1 cellular context compared by ENCODE assay signal in genomic region chr20:31679357-31680285, GRCh38.
TF ChIP-seq lines count a peak whose summit lies in the region.

No MANE protein-coding gene starts in this region.

TF ChIP-seq in HepG2, 621 proteins besides CTCF, POLR2A, EP300 and RAD21 (continued from another document and continues in another):
- peak; percentile 70; the same call in 1 of the 2 replicates for TF ChIP-seq ZNF280D (CRISPR knock-in tag; IDR thresholded peaks at IDR 0.05)
- peak; percentile 45; the same call in 1 of the 2 replicates for TF ChIP-seq MEIS2 (CRISPR knock-in tag; IDR thresholded peaks at IDR 0.05)
- TF ChIP-seq, protein P1, sequence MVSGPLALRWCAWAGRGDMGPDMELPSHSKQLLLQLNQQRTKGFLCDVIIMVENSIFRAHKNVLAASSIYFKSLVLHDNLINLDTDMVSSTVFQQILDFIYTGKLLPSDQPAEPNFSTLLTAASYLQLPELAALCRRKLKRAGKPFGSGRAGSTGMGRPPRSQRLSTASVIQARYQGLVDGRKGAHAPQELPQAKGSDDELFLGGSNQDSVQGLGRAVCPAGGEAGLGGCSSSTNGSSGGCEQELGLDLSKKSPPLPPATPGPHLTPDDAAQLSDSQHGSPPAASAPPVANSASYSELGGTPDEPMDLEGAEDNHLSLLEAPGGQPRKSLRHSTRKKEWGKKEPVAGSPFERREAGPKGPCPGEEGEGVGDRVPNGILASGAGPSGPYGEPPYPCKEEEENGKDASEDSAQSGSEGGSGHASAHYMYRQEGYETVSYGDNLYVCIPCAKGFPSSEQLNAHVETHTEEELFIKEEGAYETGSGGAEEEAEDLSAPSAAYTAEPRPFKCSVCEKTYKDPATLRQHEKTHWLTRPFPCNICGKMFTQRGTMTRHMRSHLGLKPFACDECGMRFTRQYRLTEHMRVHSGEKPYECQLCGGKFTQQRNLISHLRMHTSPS (CRISPR knock-in tag; IDR thresholded peaks at IDR 0.05; ENCODE audit: low read depth): peak; percentile 40; the same call in 1 of the 2 replicates
- TF ChIP-seq SMC3 (IDR thresholded peaks at IDR 0.05; ENCODE audit: low read length): no peak
- 0 out of 2 replicates have a peak, but pooled peaks have one; percentile 17 for TF ChIP-seq ZNF747 (CRISPR knock-in tag; IDR thresholded peaks at IDR 0.05; ENCODE audit: borderline replicate concordance)
- peak; percentile 22; the same call in 1 of the 2 replicates for TF ChIP-seq PHF8 (CRISPR knock-in tag; IDR thresholded peaks at IDR 0.05)
- no peak for TF ChIP-seq ZNF468 (CRISPR knock-in tag; IDR thresholded peaks at IDR 0.05)
- no peak for TF ChIP-seq FOXP1 (IDR thresholded peaks at IDR 0.05)
- TF ChIP-seq FOXP1 (CRISPR knock-in tag; IDR thresholded peaks at IDR 0.05): 0 out of 2 replicates have a peak, but pooled peaks have one; percentile 15
- TF ChIP-seq ZNF331 (CRISPR knock-in tag; IDR thresholded peaks at IDR 0.05): peak; percentile 59; the same call in 1 of the 2 replicates
- peak; percentile 56; the same call in 1 of the 2 replicates for TF ChIP-seq KDM2A (CRISPR knock-in tag; IDR thresholded peaks at IDR 0.05; ENCODE audit: borderline replicate concordance, low read depth)
- TF ChIP-seq ZNF557 (CRISPR knock-in tag; IDR thresholded peaks at IDR 0.05): 0 out of 2 replicates have a peak, but pooled peaks have one; percentile 38
- 0 out of 2 replicates have a peak, but pooled peaks have one; percentile 38 for TF ChIP-seq ZNF609 (CRISPR knock-in tag; IDR thresholded peaks at IDR 0.05; ENCODE audit: borderline replicate concordance)
- peak; percentile 37; the same call in 1 of the 2 replicates for TF ChIP-seq SMAD3 (CRISPR knock-in tag; IDR thresholded peaks at IDR 0.05)
- TF ChIP-seq ZNF547 (CRISPR knock-in tag; IDR thresholded peaks at IDR 0.05): no peak
- TF ChIP-seq ZNF607 (CRISPR knock-in tag; IDR thresholded peaks at IDR 0.05; ENCODE audit: borderline replicate concordance): 0 out of 2 replicates have a peak, but pooled peaks have one; percentile 75
- TF ChIP-seq MLLT10 (CRISPR knock-in tag; IDR thresholded peaks at IDR 0.05): no peak
- TF ChIP-seq GFI1 (CRISPR knock-in tag; IDR thresholded peaks at IDR 0.05; ENCODE audit: borderline replicate concordance): 0 out of 2 replicates have a peak, but pooled peaks have one; percentile 40
- 0 out of 2 replicates have a peak, but pooled peaks have one; percentile 15 for TF ChIP-seq ZNF276 (CRISPR knock-in tag; IDR thresholded peaks at IDR 0.05; ENCODE audit: low read depth)
- TF ChIP-seq NFYB (CRISPR knock-in tag; IDR thresholded peaks at IDR 0.05): peak; percentile 6; the same call in 1 of the 2 replicates
- TF ChIP-seq ZNF616 (CRISPR knock-in tag; IDR thresholded peaks at IDR 0.05; ENCODE audit: low read depth): peak; percentile 60; the same call in 1 of the 2 replicates
- peak; percentile 26; the same call in 1 of the 2 replicates for TF ChIP-seq PAF1 (CRISPR knock-in tag; IDR thresholded peaks at IDR 0.05)
- TF ChIP-seq MAFF (IDR thresholded peaks at IDR 0.05; ENCODE audit: low read depth, low read length): no peak
- no peak for TF ChIP-seq DMTF1 (CRISPR knock-in tag; IDR thresholded peaks at IDR 0.05)
- TF ChIP-seq ZSCAN21 (CRISPR knock-in tag; IDR thresholded peaks at IDR 0.05; ENCODE audit: borderline replicate concordance): 0 out of 2 replicates have a peak, but pooled peaks have one; percentile 26
- 0 out of 2 replicates have a peak, but pooled peaks have one; percentile 49 for TF ChIP-seq ZGPAT (CRISPR knock-in tag; IDR thresholded peaks at IDR 0.05)
- TF ChIP-seq, protein P2, sequence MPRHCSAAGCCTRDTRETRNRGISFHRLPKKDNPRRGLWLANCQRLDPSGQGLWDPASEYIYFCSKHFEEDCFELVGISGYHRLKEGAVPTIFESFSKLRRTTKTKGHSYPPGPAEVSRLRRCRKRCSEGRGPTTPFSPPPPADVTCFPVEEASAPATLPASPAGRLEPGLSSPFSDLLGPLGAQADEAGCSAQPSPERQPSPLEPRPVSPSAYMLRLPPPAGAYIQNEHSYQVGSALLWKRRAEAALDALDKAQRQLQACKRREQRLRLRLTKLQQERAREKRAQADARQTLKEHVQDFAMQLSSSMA (CRISPR knock-in tag; IDR thresholded peaks at IDR 0.05): peak; percentile 82; the same call in 1 of the 2 replicates
- no peak for TF ChIP-seq SOX13 (IDR thresholded peaks at IDR 0.05)
- peak in 1 of 2 experiments; percentile 32; a peak in 1 of 4 replicates for TF ChIP-seq SOX13 (CRISPR knock-in tag; conservative IDR thresholded peaks at IDR 0.05 in 1 of 2, IDR thresholded peaks at IDR 0.05 in 1 of 2)
- TF ChIP-seq SSRP1 (CRISPR knock-in tag; IDR thresholded peaks at IDR 0.05): peak; percentile 85
- 0 out of 2 replicates have a peak, but pooled peaks have one; percentile 16 for TF ChIP-seq TBX3 (IDR thresholded peaks at IDR 0.05; ENCODE audit: borderline replicate concordance)
- TF ChIP-seq ZSCAN12 (CRISPR knock-in tag; IDR thresholded peaks at IDR 0.05): 0 out of 2 replicates have a peak, but pooled peaks have one; percentile 14
- TF ChIP-seq NFKBIZ (CRISPR knock-in tag; IDR thresholded peaks at IDR 0.05): 0 out of 2 replicates have a peak, but pooled peaks have one; percentile 48
- TF ChIP-seq ZBTB38 (CRISPR knock-in tag; IDR thresholded peaks at IDR 0.05): peak; percentile 46; the same call in 1 of the 2 replicates
- TF ChIP-seq ZNF605 (CRISPR knock-in tag; IDR thresholded peaks at IDR 0.05): peak; percentile 65; the same call in 1 of the 2 replicates
- TF ChIP-seq AHR (CRISPR knock-in tag; IDR thresholded peaks at IDR 0.05): peak; percentile 31; the same call in 1 of the 2 replicates
- TF ChIP-seq, protein P3, sequence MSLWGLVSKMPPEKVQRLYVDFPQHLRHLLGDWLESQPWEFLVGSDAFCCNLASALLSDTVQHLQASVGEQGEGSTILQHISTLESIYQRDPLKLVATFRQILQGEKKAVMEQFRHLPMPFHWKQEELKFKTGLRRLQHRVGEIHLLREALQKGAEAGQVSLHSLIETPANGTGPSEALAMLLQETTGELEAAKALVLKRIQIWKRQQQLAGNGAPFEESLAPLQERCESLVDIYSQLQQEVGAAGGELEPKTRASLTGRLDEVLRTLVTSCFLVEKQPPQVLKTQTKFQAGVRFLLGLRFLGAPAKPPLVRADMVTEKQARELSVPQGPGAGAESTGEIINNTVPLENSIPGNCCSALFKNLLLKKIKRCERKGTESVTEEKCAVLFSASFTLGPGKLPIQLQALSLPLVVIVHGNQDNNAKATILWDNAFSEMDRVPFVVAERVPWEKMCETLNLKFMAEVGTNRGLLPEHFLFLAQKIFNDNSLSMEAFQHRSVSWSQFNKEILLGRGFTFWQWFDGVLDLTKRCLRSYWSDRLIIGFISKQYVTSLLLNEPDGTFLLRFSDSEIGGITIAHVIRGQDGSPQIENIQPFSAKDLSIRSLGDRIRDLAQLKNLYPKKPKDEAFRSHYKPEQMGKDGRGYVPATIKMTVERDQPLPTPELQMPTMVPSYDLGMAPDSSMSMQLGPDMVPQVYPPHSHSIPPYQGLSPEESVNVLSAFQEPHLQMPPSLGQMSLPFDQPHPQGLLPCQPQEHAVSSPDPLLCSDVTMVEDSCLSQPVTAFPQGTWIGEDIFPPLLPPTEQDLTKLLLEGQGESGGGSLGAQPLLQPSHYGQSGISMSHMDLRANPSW (CRISPR knock-in tag; IDR thresholded peaks at IDR 0.05; ENCODE audit: borderline replicate concordance): 0 out of 2 replicates have a peak, but pooled peaks have one; percentile 51
- TF ChIP-seq, protein P4, sequence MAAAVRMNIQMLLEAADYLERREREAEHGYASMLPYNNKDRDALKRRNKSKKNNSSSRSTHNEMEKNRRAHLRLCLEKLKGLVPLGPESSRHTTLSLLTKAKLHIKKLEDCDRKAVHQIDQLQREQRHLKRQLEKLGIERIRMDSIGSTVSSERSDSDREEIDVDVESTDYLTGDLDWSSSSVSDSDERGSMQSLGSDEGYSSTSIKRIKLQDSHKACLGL (CRISPR knock-in tag; IDR thresholded peaks at IDR 0.05): no peak
- TF ChIP-seq ZFY (CRISPR knock-in tag; IDR thresholded peaks at IDR 0.05): peak; percentile 41
- peak; percentile 26; the same call in 1 of the 2 replicates for TF ChIP-seq HDAC2 (CRISPR knock-in tag; IDR thresholded peaks at IDR 0.05)
- 0 out of 2 replicates have a peak, but pooled peaks have one; percentile 56 for TF ChIP-seq ZNF138 (CRISPR knock-in tag; IDR thresholded peaks at IDR 0.05; ENCODE audit: low read depth)
